In the genomic region with DNA sequence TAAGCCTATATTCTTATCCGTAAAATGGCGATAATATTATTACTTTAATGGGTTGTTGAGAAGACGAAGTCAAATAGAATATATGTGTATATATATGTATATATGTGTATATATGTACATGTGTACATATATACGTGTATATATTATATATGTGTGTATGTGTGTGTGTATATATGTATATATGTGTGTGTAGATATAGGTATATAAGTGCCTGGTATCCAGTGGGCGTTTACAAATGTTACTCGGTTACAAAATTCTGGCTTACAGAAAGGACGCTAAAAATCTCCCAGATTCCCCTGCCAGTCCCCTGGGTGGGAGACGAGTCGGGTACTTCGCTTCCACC, we compare ENCODE assay signal across 8 cellular contexts. TPM values are rescaled to one million over a fixed set of nuclear protein-coding genes. Genes with fewer than 3 reads are reported as not detected.
DNase-seq lines count a peak whose midpoint lies in the region; ATAC-seq and TF ChIP-seq lines count a peak whose summit lies in the region.

No MANE protein-coding gene starts in this region.

- TSS peak; percentile 24 for BruUV-seq in PC-3 (replicated peaks; lab: Mats Ljungman, UMichigan)

- peaks cover 6% of the 10 kb centered on the region; the same call in 1 of the 2 replicates for H3K4me1 ChIP-seq in PC-3 (ENCODE audit: insufficient read depth, low read length)
- no peaks in the 10 kb centered on the region for H3K4me1 ChIP-seq in fibroblast of lung (ENCODE audit: control insufficient read depth, extremely low read depth, insufficient read depth, low read length)
- no peaks in the 10 kb centered on the region for H3K4me1 ChIP-seq in skeletal muscle satellite cell (ENCODE audit: control insufficient read depth, insufficient read depth, low read length)

- peaks cover 16% of the 10 kb centered on the region for H3K4me1 Mint-ChIP-seq in activated CD8-positive, alpha-beta memory T cell treated with anti-CD3 and anti-CD28 coated beads, Interleukin-2, amount 10 ng/mL, durations not matched to agents 7 days and 5 days

- H3K79me2 ChIP-seq in PC-3 (ENCODE audit: low read length) (peaks cover 47% of the 10 kb centered on the region), fibroblast of lung (ENCODE audit: control insufficient read depth, insufficient read depth, low read length) (peaks cover 11% of the 10 kb centered on the region)

- POLR2A ChIA-PET in PC-3 (lab: Charles Lee; ENCODE audit: unreplicated experiment): interaction anchor here (0.6 kb wide), 1 partner anchor 103 kb away, joined by 4 read pairs; no protein-coding TSS in a partner anchor

- no peaks in the 10 kb centered on the region for H3K36me3 Mint-ChIP-seq in activated CD8-positive, alpha-beta memory T cell treated with anti-CD3 and anti-CD28 coated beads, Interleukin-2, amount 10 ng/mL, durations not matched to agents 7 days and 5 days

- H3K36me3 ChIP-seq in PC-3 (ENCODE audit: low read depth, low read length): no peaks in the 10 kb centered on the region
- H3K36me3 ChIP-seq in fibroblast of lung (ENCODE audit: control insufficient read depth, insufficient read depth, low read length): no peaks in the 10 kb centered on the region
- no peaks in the 10 kb centered on the region for H3K36me3 ChIP-seq in skeletal muscle satellite cell (ENCODE audit: insufficient read depth, low read length)

- peak; percentile 22 for ATAC-seq in activated CD8-positive, alpha-beta memory T cell treated with anti-CD3 and anti-CD28 coated beads, Interleukin-2, amount 10 ng/mL, durations not matched to agents 7 days and 5 days
- peak; percentile 28; the same call in 1 of the 2 replicates for ATAC-seq in PC-3

- H4K20me1 ChIP-seq in PC-3 (ENCODE audit: low read length) (peaks cover 20% of the 10 kb centered on the region; the same call in 1 of the 2 replicates), fibroblast of lung (ENCODE audit: control insufficient read depth, extremely low read depth, insufficient read depth, low read length) (no peaks in the 10 kb centered on the region)

- H3K9me3 Mint-ChIP-seq in activated CD8-positive, alpha-beta memory T cell treated with anti-CD3 and anti-CD28 coated beads, Interleukin-2, amount 10 ng/mL, durations not matched to agents 7 days and 5 days (ENCODE audit: low read depth): no peaks in the 10 kb centered on the region

- no peaks in the 10 kb centered on the region for H3K9me3 ChIP-seq in PC-3 (ENCODE audit: low read length)
- H3K9me3 ChIP-seq in fibroblast of lung (ENCODE audit: control insufficient read depth, insufficient read depth, low read depth, low read length): no peaks in the 10 kb centered on the region
- H3K9me3 ChIP-seq in skeletal muscle satellite cell (replicated peaks; ENCODE audit: low read length): no peaks in the 10 kb centered on the region

- H3K4me2 ChIP-seq in PC-3 (ENCODE audit: low read length): peak overlapping the region; percentile 88
- H3K4me2 ChIP-seq in fibroblast of lung (ENCODE audit: extremely low read depth, insufficient read depth, low read length): peak overlapping the region; percentile 6
- peak overlapping the region; percentile 97 for H3K4me2 ChIP-seq in skeletal muscle satellite cell (ENCODE audit: low read length)

- no peak for DNase-seq in activated CD8-positive, alpha-beta memory T cell treated with anti-CD3 and anti-CD28 coated beads, Interleukin-2, amount 10 ng/mL, durations not matched to agents 7 days and 5 days
- no peak for DNase-seq in activated CD8-positive, alpha-beta memory T cell treated with anti-CD3 and anti-CD28 coated beads for 24 hours
- DNase-seq in PC-3: no peak
- DNase-seq in fibroblast of lung (ENCODE audit: low read depth in 2 of 2): no peak
- DNase-seq in NCI-H2107 (lab: John Stamatoyannopoulos, UW): no peak
- no peak for DNase-seq in NCI-H69 (lab: John Stamatoyannopoulos, UW)
- no peak for DNase-seq in islet precursor cell

- H3K9ac ChIP-seq in PC-3 (ENCODE audit: low read length): peak overlapping the region; percentile 98
- H3K9ac ChIP-seq in fibroblast of lung (ENCODE audit: insufficient read depth, low read length): no peak overlapping the region
- H3K9ac ChIP-seq in skeletal muscle satellite cell (ENCODE audit: low read depth, low read length): peak overlapping the region; percentile 97

- H2AFZ ChIP-seq in PC-3 (ENCODE audit: low read length): peak overlapping the region; percentile 97
- peak overlapping the region; percentile 42 for H2AFZ ChIP-seq in fibroblast of lung (ENCODE audit: low read length)

- H3K27ac ChIP-seq in PC-3 (ENCODE audit: low read length) (no peak overlapping the region), fibroblast of lung (ENCODE audit: insufficient read depth, low read length) (no peak overlapping the region)

- peak overlapping the region; percentile 87 for H3K27ac Mint-ChIP-seq in activated CD8-positive, alpha-beta memory T cell treated with anti-CD3 and anti-CD28 coated beads, Interleukin-2, amount 10 ng/mL, durations not matched to agents 7 days and 5 days

- H3F3A ChIP-seq in PC-3 (ENCODE audit: low read length, unreplicated experiment): no peaks in the 10 kb centered on the region

- H3K27me3 Mint-ChIP-seq in activated CD8-positive, alpha-beta memory T cell treated with anti-CD3 and anti-CD28 coated beads, Interleukin-2, amount 10 ng/mL, durations not matched to agents 7 days and 5 days: peaks cover 3% of the 10 kb centered on the region

- peak overlapping the region; percentile 95 for H3K4me3 Mint-ChIP-seq in activated CD8-positive, alpha-beta memory T cell treated with anti-CD3 and anti-CD28 coated beads, Interleukin-2, amount 10 ng/mL, durations not matched to agents 7 days and 5 days

- CTCF ChIA-PET in activated CD8-positive, alpha-beta memory T cell treated with anti-CD3 and anti-CD28 coated beads, Interleukin-2, amount 10 ng/mL, durations not matched to agents 7 days and 5 days (lab: Charles Lee): interaction anchor here (1.0 to 1.3 kb wide), 2 partner anchors 25 to 186 kb away, joined by 4 read pairs; no protein-coding TSS in a partner anchor
- CTCF ChIA-PET in PC-3 (lab: Charles Lee): interaction anchor here (1.0 kb wide), 1 partner anchor 186 kb away, joined by 3 read pairs; no protein-coding TSS in a partner anchor

- H3K4me3 ChIP-seq in PC-3 (ENCODE audit: low read length) (peak overlapping the region; percentile 94), fibroblast of lung (replicated peaks in 1 of 4; ENCODE audit: control extremely low read depth in 1 of 4, insufficient read depth in 1 of 4, low read depth in 3 of 4, low read length in 4 of 4) (peak overlapping the region; percentile 60 to 95 (median 84)), skeletal muscle satellite cell (ENCODE audit: low read length) (peak overlapping the region; percentile 93)

- intact Hi-C loops in PC-3 (cut with micrococcal nuclease): loop anchor here (2.0 kb wide), 2 partner anchors 132 to 370 kb away; no protein-coding TSS in a partner anchor

- TF ChIP-seq CTCF in PC-3 (conservative IDR thresholded peaks at IDR 0.05; ENCODE audit: low read depth, low read length): no peak
- no peak for TF ChIP-seq CTCF in fibroblast of lung (conservative IDR thresholded peaks at IDR 0.05 in 1 of 2, IDR thresholded peaks at IDR 0.05 in 1 of 2; ENCODE audit: low read depth in 1 of 2, low read length in 2 of 2)

- H3K9me2 ChIP-seq in PC-3 (replicated peaks; ENCODE audit: low read length): no peaks in the 10 kb centered on the region

- no peaks in the 10 kb centered on the region for H3K27me3 ChIP-seq in PC-3 (ENCODE audit: low read length)
- H3K27me3 ChIP-seq in fibroblast of lung (ENCODE audit: control insufficient read depth, insufficient read depth, low read length): no peaks in the 10 kb centered on the region
- H3K27me3 ChIP-seq in skeletal muscle satellite cell (ENCODE audit: control insufficient read depth, insufficient read depth, low read length): peaks cover 4% of the 10 kb centered on the region

RNA-seq across cellular contexts. Expression of gene MTX2, which starts 0.3 kb away (rescaled TPM):
- total RNA-seq in activated CD8-positive, alpha-beta memory T cell treated with anti-CD3 and anti-CD28 coated beads, Interleukin-2, amount 10 ng/mL, durations not matched to agents 7 days and 5 days: 10 to 100 TPM; 12.2 to 14.8 TPM
- total RNA-seq in PC-3 (2014; rRNA removed): 33.3 and 54.5 TPM in 2 replicates
- 20.8 and 29.6 TPM in 2 replicates for total RNA-seq in fibroblast of lung
- polyA plus RNA-seq in fibroblast of lung: 44.7 and 46.9 TPM in 2 replicates
- polyA plus RNA-seq in fibroblast of lung (2012): 25.9 and 26.8 TPM in 2 replicates
- polyA minus RNA-seq in fibroblast of lung (ENCODE audit: low replicate concordance): 0.30 and 1.3 TPM in 2 replicates
- 13.3 and 15.7 TPM in 2 replicates for total RNA-seq in skeletal muscle satellite cell (2012; rRNA removed)

Comparison
In these comparisons a context has a peak if more than half of its experiments do, and no peak if none do; other contexts are left out.
1. H3K4me2 ChIP-seq: peak in every context shown above with its lines; median percentile 97 in skeletal muscle satellite cell; 88 in PC-3; 6 in fibroblast of lung.